ENCODE assay signal across 2 cellular contexts in the genomic region with DNA sequence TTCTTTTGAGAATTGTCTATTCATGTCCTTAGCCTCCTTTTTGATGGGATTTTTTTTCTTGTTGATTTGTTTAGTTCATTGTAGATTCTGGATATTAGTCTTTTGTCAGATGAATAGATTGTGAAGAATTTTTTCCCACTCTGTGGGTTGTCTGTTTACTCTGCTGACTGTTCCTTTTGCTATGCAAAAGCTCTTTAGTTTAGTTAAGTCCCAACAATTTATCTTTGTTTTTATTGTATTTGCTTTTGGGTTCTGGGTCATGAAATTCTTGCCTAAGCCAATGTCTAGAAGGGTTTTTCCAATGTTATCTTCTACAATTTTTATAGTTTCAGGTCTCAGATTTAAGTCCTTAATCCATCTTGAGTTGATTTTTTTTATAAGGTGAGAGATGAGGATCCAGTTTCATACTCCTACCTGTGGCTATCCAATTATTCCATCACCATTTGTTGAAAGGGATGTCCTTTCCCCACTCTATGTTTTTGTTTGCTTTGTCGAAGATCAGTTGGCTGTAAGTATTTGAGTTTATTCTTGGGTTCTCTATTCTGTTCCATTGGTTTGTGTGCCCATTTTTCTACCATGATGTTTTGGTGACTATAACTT. TPM values are rescaled to one million over a fixed set of nuclear protein-coding genes. Genes with fewer than 3 reads are reported as not detected.
"Had no signal": no experiment of that assay in that cellular context is flagged by ENCODE, and none has a peak within 500 bp of the region (broad histone marks: within the 10 kb centered on the region; RNA-seq: fewer than 3 reads in every experiment).

No MANE protein-coding gene starts in this region.

RNA-seq across cellular contexts. Expression of a gene that starts 20.7 kb away (rescaled TPM):
- total RNA-seq: GM23248, HT-29 had no signal
- polyA plus RNA-seq: GM23248 had no signal
